8 cellular contexts compared by ENCODE assay signal in genomic region chr9:109244179-109245132, GRCh38.
DNase-seq lines count a peak whose midpoint lies in the region; ATAC-seq and TF ChIP-seq lines count a peak whose summit lies in the region.

No MANE protein-coding gene starts in this region.

- peak; percentile 82 for ATAC-seq in GM21619 (IDR thresholded peaks at IDR 0.05; ENCODE audit: unreplicated experiment)

- H3K27me3 ChIP-seq in SJCRH30 (no peaks in the 10 kb centered on the region), vagina (no peaks in the 10 kb centered on the region)

- H3K4me3 ChIP-seq in LNCaP clone FGC (ENCODE audit: low read depth, low read length) = no peak overlapping the region
- no peak overlapping the region for H3K4me3 ChIP-seq in SJCRH30
- no peak overlapping the region for H3K4me3 ChIP-seq in vagina

- peak; percentile 62 for DNase-seq in DMS153 treated with DMSO at 0.1 percent for 48 hours (lab: John Stamatoyannopoulos, UW; ENCODE audit: unreplicated experiment)
- no peak for DNase-seq in LNCaP clone FGC (ENCODE audit: low read depth)
- DNase-seq in SJCRH30 = peak; percentile 73 to 87
- DNase-seq in activated naive CD4-positive, alpha-beta T cell treated with anti-CD3 and anti-CD28 coated beads for 36 hours = peak; percentile 80
- DNase-seq in head of caudate nucleus = peak; percentile 19 to 93 (median 80)
- DNase-seq in progenitor cell of endocrine pancreas (ENCODE audit: low spot score, unreplicated experiment) = peak; percentile 69
- peak in 1 of 2 donors; percentile 42 for DNase-seq in vagina (ENCODE audit: extremely low spot score in 2 of 2)

- no peaks in the 10 kb centered on the region for H3K36me3 Mint-ChIP-seq in activated naive CD4-positive, alpha-beta T cell treated with anti-CD3 and anti-CD28 coated beads for 36 hours (ENCODE audit: low read depth)
- H3K36me3 Mint-ChIP-seq in progenitor cell of endocrine pancreas (ENCODE audit: insufficient read depth) = peaks cover 4% of the 10 kb centered on the region

- H3K27me3 Mint-ChIP-seq in activated naive CD4-positive, alpha-beta T cell treated with anti-CD3 and anti-CD28 coated beads for 36 hours (ENCODE audit: low read depth) = peaks cover 17% of the 10 kb centered on the region
- H3K27me3 Mint-ChIP-seq in progenitor cell of endocrine pancreas = no peaks in the 10 kb centered on the region

- H3K9me3 ChIP-seq in SJCRH30 (replicated peaks) = no peaks in the 10 kb centered on the region
- no peaks in the 10 kb centered on the region for H3K9me3 ChIP-seq in vagina

- intact Hi-C loops in activated naive CD4-positive, alpha-beta T cell treated with anti-CD3 and anti-CD28 coated beads for 36 hours (cut with micrococcal nuclease) = loop anchor here (1.0 to 10.0 kb wide), 4 partner anchors 77 to 280 kb away; partner anchors contain the start of gene EPB41L4B
- intact Hi-C loops in head of caudate nucleus (cut with DNase I) = loop anchor here (5.0 kb wide), 1 partner anchor 78 kb away; the partner anchor contains the start of gene EPB41L4B
- intact Hi-C loops in vagina (cut with DNase I) = no loop called here

- TF ChIP-seq CTCF in LNCaP clone FGC (IDR thresholded peaks at IDR 0.05; ENCODE audit: control insufficient read depth, extremely low read depth, insufficient read depth) (peak; percentile 91), progenitor cell of endocrine pancreas (IDR thresholded peaks at IDR 0.05; ENCODE audit: unreplicated experiment) (peak; percentile 95), vagina (IDR thresholded peaks at IDR 0.05) (peak; percentile 36 to 86 (median 63))

- no peak for TF ChIP-seq POLR2A in vagina (IDR thresholded peaks at IDR 0.05)

- CTCF ChIA-PET in activated naive CD4-positive, alpha-beta T cell treated with anti-CD3 and anti-CD28 coated beads for 36 hours (lab: Charles Lee) = interaction anchor here (0.7 to 1.4 kb wide), 5 partner anchors 14 to 355 kb away, joined by 3 to 5 read pairs (median 4); no protein-coding TSS in a partner anchor

- H3K36me3 ChIP-seq in SJCRH30 = no peaks in the 10 kb centered on the region
- H3K36me3 ChIP-seq in vagina = no peaks in the 10 kb centered on the region

- H3K27ac ChIP-seq in SJCRH30 (no peak overlapping the region), vagina (no peak overlapping the region)

- no peaks in the 10 kb centered on the region for H3K9me3 Mint-ChIP-seq in activated naive CD4-positive, alpha-beta T cell treated with anti-CD3 and anti-CD28 coated beads for 36 hours
- no peaks in the 10 kb centered on the region for H3K9me3 Mint-ChIP-seq in progenitor cell of endocrine pancreas (ENCODE audit: low read depth)

- peaks cover 6% of the 10 kb centered on the region; the same call in 1 of the 2 replicates for H3K4me1 ChIP-seq in SJCRH30
- H3K4me1 ChIP-seq in vagina = no peaks in the 10 kb centered on the region

- H3K4me3 Mint-ChIP-seq in activated naive CD4-positive, alpha-beta T cell treated with anti-CD3 and anti-CD28 coated beads for 36 hours = no peak overlapping the region
- no peak overlapping the region for H3K4me3 Mint-ChIP-seq in progenitor cell of endocrine pancreas (ENCODE audit: low read depth)

- peak overlapping the region; percentile 42 for H3K27ac Mint-ChIP-seq in activated naive CD4-positive, alpha-beta T cell treated with anti-CD3 and anti-CD28 coated beads for 36 hours
- H3K27ac Mint-ChIP-seq in progenitor cell of endocrine pancreas = no peak overlapping the region

- H3K4me1 Mint-ChIP-seq in activated naive CD4-positive, alpha-beta T cell treated with anti-CD3 and anti-CD28 coated beads for 36 hours (ENCODE audit: low read depth) = no peaks in the 10 kb centered on the region
- H3K4me1 Mint-ChIP-seq in progenitor cell of endocrine pancreas (ENCODE audit: low read depth) = peaks cover 9% of the 10 kb centered on the region
